Comparison of ENCODE assay signal across 8 cellular contexts in genomic region chr17:80832266-80832676, GRCh38.
DNase-seq lines count a peak whose midpoint lies in the region; ATAC-seq and TF ChIP-seq lines count a peak whose summit lies in the region.

No MANE protein-coding gene starts in this region.

- H3K9ac ChIP-seq in HUES64 (ENCODE audit: low read depth, low read length) = peak overlapping the region; percentile 55; the same call in 1 of the 2 replicates

- H3K27ac Mint-ChIP-seq in Caco-2 (ENCODE audit: unreplicated experiment) = peak overlapping the region; percentile 98
- H3K27ac Mint-ChIP-seq in activated naive CD8-positive, alpha-beta T cell = peak overlapping the region; percentile 96

- H3K4me1 ChIP-seq in Caco-2 (peaks cover 15% of the 10 kb centered on the region), HUES64 (ENCODE audit: insufficient read depth, low read length) (peaks cover 33% of the 10 kb centered on the region)

- peak overlapping the region; percentile 77 for H3K4me3 Mint-ChIP-seq in Caco-2 (ENCODE audit: unreplicated experiment)
- H3K4me3 Mint-ChIP-seq in activated naive CD8-positive, alpha-beta T cell = peak overlapping the region; percentile 79

- H3K4me3 ChIP-seq in Caco-2 (ENCODE audit: low read depth, low read length) (no peak overlapping the region), HUES64 (ENCODE audit: low read length) (peak overlapping the region; percentile 48; the same call in 1 of the 2 replicates)

- H3K9me3 ChIP-seq in Caco-2 = no peaks in the 10 kb centered on the region
- no peaks in the 10 kb centered on the region for H3K9me3 ChIP-seq in HUES64 (ENCODE audit: insufficient read depth, low read depth, low read length)

- ATAC-seq in left cardiac atrium (peak; percentile 9 to 26), GM19324 (IDR thresholded peaks at IDR 0.05; ENCODE audit: low FRiP score, unreplicated experiment) (no peak), GM18867 (IDR thresholded peaks at IDR 0.05; ENCODE audit: unreplicated experiment) (no peak)

- CTCF ChIA-PET in Caco-2 (lab: Charles Lee) = no interaction called here

- no peaks in the 10 kb centered on the region for H3K27me3 Mint-ChIP-seq in Caco-2 (ENCODE audit: insufficient read depth, unreplicated experiment)
- H3K27me3 Mint-ChIP-seq in activated naive CD8-positive, alpha-beta T cell = no peaks in the 10 kb centered on the region

- DNase-seq in Caco-2 (peak; percentile 68 to 71), left cardiac atrium (no peak), pons (ENCODE audit: low spot score) (peak; percentile 68), HT-29 (ENCODE audit: low spot score) (no peak)

- POLR2A ChIA-PET in Caco-2 (lab: Charles Lee) = interaction anchor here (0.5 to 1.5 kb wide), 2 partner anchors 40 to 47 kb away, joined by 3 to 9 read pairs; no protein-coding TSS in a partner anchor

- peaks cover 20% of the 10 kb centered on the region for H3K4me1 Mint-ChIP-seq in Caco-2 (ENCODE audit: low read depth, unreplicated experiment)
- peaks cover 42% of the 10 kb centered on the region for H3K4me1 Mint-ChIP-seq in activated naive CD8-positive, alpha-beta T cell (ENCODE audit: low read depth)

- H3K9me3 Mint-ChIP-seq in Caco-2 (ENCODE audit: unreplicated experiment) = no peaks in the 10 kb centered on the region
- no peaks in the 10 kb centered on the region for H3K9me3 Mint-ChIP-seq in activated naive CD8-positive, alpha-beta T cell (ENCODE audit: low read depth)

- peaks cover 63% of the 10 kb centered on the region for H3K36me3 Mint-ChIP-seq in Caco-2 (ENCODE audit: insufficient read depth, unreplicated experiment)
- peaks cover 2% of the 10 kb centered on the region for H3K36me3 Mint-ChIP-seq in activated naive CD8-positive, alpha-beta T cell

- no peak for TF ChIP-seq CTCF in Caco-2 (IDR thresholded peaks at IDR 0.05; ENCODE audit: insufficient read depth in 1 of 2, low read depth in 1 of 2, low read length in 1 of 2, severe bottlenecking in 1 of 2, unreplicated experiment in 1 of 2)

- intact Hi-C loops in Caco-2 (cut with micrococcal nuclease; ENCODE audit: unreplicated experiment) = no loop called here
- intact Hi-C loops in left cardiac atrium (cut with DNase I) = no loop called here

- H3K27me3 ChIP-seq in Caco-2 (replicated peaks; ENCODE audit: control insufficient read depth, insufficient read depth, low read length) (no peaks in the 10 kb centered on the region), HUES64 (ENCODE audit: insufficient read depth, low read length) (no peaks in the 10 kb centered on the region)

- WGBS in HUES64 = 75% methylated on average over 12 of the region's 12 CpGs

- peak overlapping the region; percentile 92 for H3K27ac ChIP-seq in HUES64 (ENCODE audit: low read depth, low read length)

- H3K36me3 ChIP-seq in Caco-2 (ENCODE audit: control insufficient read depth, insufficient read depth, low read length) (no peaks in the 10 kb centered on the region), HUES64 (ENCODE audit: insufficient read depth, low read length) (no peaks in the 10 kb centered on the region)

- no TSS peak for BruUV-seq in Caco-2 (replicated peaks; lab: Mats Ljungman, UMichigan)

Comparison
In these comparisons a context has a peak if more than half of its experiments do, and no peak if none do; other contexts are left out.
1. DNase-seq: peak in Caco-2 (2 of 2) and pons (single experiment); none in left cardiac atrium (single experiment) and HT-29 (single experiment).
2. ATAC-seq: peak in left cardiac atrium (2 of 2); none in GM19324 (single experiment) and GM18867 (single experiment).